Comparison of ENCODE assay signal across 8 cellular contexts in genomic region chr12:92035477-92035876, GRCh38.
A peak's percentile ranks its signal among the peaks of the same experiment; 100 is the strongest.
DNase-seq lines count a peak whose midpoint lies in the region; ATAC-seq, FAIRE-seq and TF ChIP-seq lines count a peak whose summit lies in the region.

No MANE protein-coding gene starts in this region.

- H3K27ac Mint-ChIP-seq in activated naive CD4-positive, alpha-beta T cell treated with anti-CD3 and anti-CD28 coated beads, Interleukin-2, amount 10 ng/mL, durations not matched to agents 7 days and 5 days, result peak overlapping the region; percentile 90
- peak overlapping the region; percentile 90 for H3K27ac Mint-ChIP-seq in activated T-helper 1 cell treated with anti-CD3 and anti-CD28 coated beads, Interleukin-12 subunit alpha, Interleukin-12 subunit beta, Interleukin-2, Interleukin-4 antibody, amounts not matched to agents 30 ng/mL and 10 ng/mL and 1 ng/mL, durations not matched to agents 14 hours and 24 hours and 36 hours

- TF ChIP-seq EP300 in HepG2 (IDR thresholded peaks at IDR 0.05; ENCODE audit: low read depth in 2 of 2, low read length in 2 of 2) (no peak), HepG2 (CRISPR knock-in tag; IDR thresholded peaks at IDR 0.05; ENCODE audit: borderline replicate concordance) (no peak), upper lobe of left lung (IDR thresholded peaks at IDR 0.05) (no peak)

- no peaks in the 10 kb centered on the region for H3K79me2 ChIP-seq in HepG2 (ENCODE audit: insufficient read depth, low read length)

- TF ChIP-seq CTCF in HepG2 (CRISPR knock-in tag; IDR thresholded peaks at IDR 0.05) (no peak), upper lobe of left lung (IDR thresholded peaks at IDR 0.05) (no peak)

- H3K27ac ChIP-seq in HepG2 (ENCODE audit: extremely low read length, insufficient read depth, low read length) (no peak overlapping the region), upper lobe of left lung (peak overlapping the region; percentile 29 to 80 (median 74))

- POLR2A ChIA-PET in HepG2 (lab: Yijun Ruan, JAX), result no interaction called here

- H3K4me3 Mint-ChIP-seq in activated naive CD4-positive, alpha-beta T cell treated with anti-CD3 and anti-CD28 coated beads, Interleukin-2, amount 10 ng/mL, durations not matched to agents 7 days and 5 days, result peak overlapping the region; percentile 80
- peak overlapping the region; percentile 87 for H3K4me3 Mint-ChIP-seq in activated T-helper 1 cell treated with anti-CD3 and anti-CD28 coated beads, Interleukin-12 subunit alpha, Interleukin-12 subunit beta, Interleukin-2, Interleukin-4 antibody, amounts not matched to agents 30 ng/mL and 10 ng/mL and 1 ng/mL, durations not matched to agents 14 hours and 24 hours and 36 hours

- H3K9me3 ChIP-seq in HepG2 (ENCODE audit: low read length) (no peaks in the 10 kb centered on the region), upper lobe of left lung (no peaks in the 10 kb centered on the region)

- intact Hi-C loops in activated T-helper 1 cell treated with anti-CD3 and anti-CD28 coated beads, Interleukin-12 subunit alpha, Interleukin-12 subunit beta, Interleukin-2, Interleukin-4 antibody, amounts not matched to agents 30 ng/mL and 10 ng/mL and 1 ng/mL, durations not matched to agents 14 hours and 24 hours and 36 hours (cut with micrococcal nuclease), result loop anchor here (2.0 kb wide), 1 partner anchor 21 kb away; no protein-coding TSS in a partner anchor
- intact Hi-C loops in HepG2 (cut with micrococcal nuclease; ENCODE audit: unreplicated experiment), result loop anchor here (10.0 kb wide), 1 partner anchor 109 kb away; the partner anchor contains the start of gene BTG1

- peaks cover 10% of the 10 kb centered on the region for H3K36me3 Mint-ChIP-seq in activated naive CD4-positive, alpha-beta T cell treated with anti-CD3 and anti-CD28 coated beads, Interleukin-2, amount 10 ng/mL, durations not matched to agents 7 days and 5 days
- peaks cover 11% of the 10 kb centered on the region for H3K36me3 Mint-ChIP-seq in activated T-helper 1 cell treated with anti-CD3 and anti-CD28 coated beads, Interleukin-12 subunit alpha, Interleukin-12 subunit beta, Interleukin-2, Interleukin-4 antibody, amounts not matched to agents 30 ng/mL and 10 ng/mL and 1 ng/mL, durations not matched to agents 14 hours and 24 hours and 36 hours (ENCODE audit: low read depth)

- no TSS peak for BruUV-seq in HepG2 (replicated peaks; lab: Mats Ljungman, UMichigan)

- WGBS in HepG2 (ENCODE audit: low lambda C conversion rate), result 85% methylated on average over 1 of the region's 1 CpG
- 61 to 70% methylated on average over 1 of the region's 1 CpG for WGBS in upper lobe of left lung, 2 donors

- H3K36me3 ChIP-seq in HepG2 (replicated peaks in 1 of 2; ENCODE audit: control insufficient read depth in 1 of 2, insufficient read depth in 2 of 2, low read length in 2 of 2), result no peaks in the 10 kb centered on the region
- no peaks in the 10 kb centered on the region for H3K36me3 ChIP-seq in upper lobe of left lung

- in situ Hi-C loops in HepG2 (cut with HindIII; ENCODE audit: extremely low pct_ligation_motif_present, low pct_unique_long_range_greater_than_20kb), result no loop called here

- H3K4me2 ChIP-seq in HepG2 (ENCODE audit: low read depth, low read length), result peak overlapping the region; percentile 78

- no peaks in the 10 kb centered on the region; a peak in 1 of 5 replicates for H3K27me3 ChIP-seq in HepG2 (ENCODE audit: control insufficient read depth in 1 of 2, insufficient read depth in 2 of 2, low read length in 2 of 2)
- no peaks in the 10 kb centered on the region for H3K27me3 ChIP-seq in upper lobe of left lung

- peaks cover 5% of the 10 kb centered on the region for H3K9me3 Mint-ChIP-seq in activated naive CD4-positive, alpha-beta T cell treated with anti-CD3 and anti-CD28 coated beads, Interleukin-2, amount 10 ng/mL, durations not matched to agents 7 days and 5 days
- H3K9me3 Mint-ChIP-seq in activated T-helper 1 cell treated with anti-CD3 and anti-CD28 coated beads, Interleukin-12 subunit alpha, Interleukin-12 subunit beta, Interleukin-2, Interleukin-4 antibody, amounts not matched to agents 30 ng/mL and 10 ng/mL and 1 ng/mL, durations not matched to agents 14 hours and 24 hours and 36 hours, result peaks cover 5% of the 10 kb centered on the region

- no peak overlapping the region for H3K9ac ChIP-seq in HepG2 (ENCODE audit: insufficient read depth, low read depth, low read length)

- H3K4me1 ChIP-seq in HepG2 (ENCODE audit: insufficient read depth, low read length), result peaks cover 32% of the 10 kb centered on the region
- peaks cover 25 to 42% (median 41%) of the 10 kb centered on the region in 4 donors for H3K4me1 ChIP-seq in upper lobe of left lung

- H3K27me3 Mint-ChIP-seq in activated naive CD4-positive, alpha-beta T cell treated with anti-CD3 and anti-CD28 coated beads, Interleukin-2, amount 10 ng/mL, durations not matched to agents 7 days and 5 days, result no peaks in the 10 kb centered on the region
- no peaks in the 10 kb centered on the region for H3K27me3 Mint-ChIP-seq in activated T-helper 1 cell treated with anti-CD3 and anti-CD28 coated beads, Interleukin-12 subunit alpha, Interleukin-12 subunit beta, Interleukin-2, Interleukin-4 antibody, amounts not matched to agents 30 ng/mL and 10 ng/mL and 1 ng/mL, durations not matched to agents 14 hours and 24 hours and 36 hours (ENCODE audit: insufficient read depth)

- TF ChIP-seq POLR2A in HepG2 (IDR thresholded peaks at IDR 0.05; ENCODE audit: insufficient read depth in 1 of 2, low read depth in 2 of 2, low read length in 2 of 2) (no peak), upper lobe of left lung (IDR thresholded peaks at IDR 0.05) (no peak)

- FAIRE-seq in HepG2 (lab: Jason Lieb, UNC), result no peak

- CTCF ChIA-PET in activated naive CD4-positive, alpha-beta T cell treated with anti-CD3 and anti-CD28 coated beads, Interleukin-2, amount 10 ng/mL, durations not matched to agents 7 days and 5 days (lab: Charles Lee), result no interaction called here
- CTCF ChIA-PET in HepG2 (lab: Yijun Ruan, JAX; ENCODE audit: low intra/inter-chr PET ratio, low total read pairs), result no interaction called here

- DNase-seq in activated naive CD4-positive, alpha-beta T cell treated with anti-CD3 and anti-CD28 coated beads, Interleukin-2, amount 10 ng/mL, durations not matched to agents 7 days and 5 days, result no peak
- no peak for DNase-seq in activated naive CD4-positive, alpha-beta T cell (lab: John Stamatoyannopoulos, UW)
- no peak for DNase-seq in activated T-helper 1 cell treated with anti-CD3 and anti-CD28 coated beads, Interleukin-12 subunit alpha, Interleukin-12 subunit beta, Interleukin-2, Interleukin-4 antibody, amounts not matched to agents 30 ng/mL and 10 ng/mL and 1 ng/mL, durations not matched to agents 14 hours and 24 hours and 36 hours (ENCODE audit: low spot score)
- no peak for DNase-seq in HepG2 (ENCODE audit: low spot score)
- DNase-seq in upper lobe of left lung, result no peak
- no peak for DNase-seq in germinal center (ENCODE audit: low spot score)
- no peak for DNase-seq in NCI-H510A (lab: John Stamatoyannopoulos, UW)
- DNase-seq in DMS 273 (lab: John Stamatoyannopoulos, UW; ENCODE audit: unreplicated experiment), result no peak

- no peaks in the 10 kb centered on the region for H4K20me1 ChIP-seq in HepG2 (ENCODE audit: insufficient read depth, low read length)

- no peak overlapping the region for H2AFZ ChIP-seq in HepG2 (ENCODE audit: low read length)

- peaks cover 72% of the 10 kb centered on the region for H3K4me1 Mint-ChIP-seq in activated naive CD4-positive, alpha-beta T cell treated with anti-CD3 and anti-CD28 coated beads, Interleukin-2, amount 10 ng/mL, durations not matched to agents 7 days and 5 days
- peaks cover 61% of the 10 kb centered on the region for H3K4me1 Mint-ChIP-seq in activated T-helper 1 cell treated with anti-CD3 and anti-CD28 coated beads, Interleukin-12 subunit alpha, Interleukin-12 subunit beta, Interleukin-2, Interleukin-4 antibody, amounts not matched to agents 30 ng/mL and 10 ng/mL and 1 ng/mL, durations not matched to agents 14 hours and 24 hours and 36 hours (ENCODE audit: low read depth)

- peak overlapping the region in 1 of 3 experiments; percentile 36; a peak in 1 of 6 replicates for H3K4me3 ChIP-seq in HepG2 (replicated peaks in 1 of 3; ENCODE audit: insufficient read depth in 1 of 3, low read depth in 2 of 3, low read length in 3 of 3)
- H3K4me3 ChIP-seq in upper lobe of left lung, result peak overlapping the region in 2 of 4 donors; percentile 37 to 43

- TF ChIP-seq RAD21 in HepG2 (CRISPR knock-in tag; IDR thresholded peaks at IDR 0.05), result no peak

- no peak for ATAC-seq in HepG2
- ATAC-seq in upper lobe of left lung (ENCODE audit: low FRiP score in 2 of 2), result no peak

TF ChIP-seq in HepG2, 621 proteins besides CTCF, POLR2A, EP300 and RAD21:
- TF ChIP-seq MAZ (IDR thresholded peaks at IDR 0.05; ENCODE audit: borderline replicate concordance, low read depth, low read length) (no peak), MAZ (CRISPR knock-in tag; IDR thresholded peaks at IDR 0.05; ENCODE audit: low read depth) (0 out of 2 replicates have a peak, but pooled peaks have one; percentile 13), FOXO4 (CRISPR knock-in tag; conservative IDR thresholded peaks at IDR 0.05) (no peak), ZNF800 (CRISPR knock-in tag; IDR thresholded peaks at IDR 0.05) (no peak), ARID2 (CRISPR knock-in tag; IDR thresholded peaks at IDR 0.05; ENCODE audit: borderline replicate concordance) (no peak)
